Comparison of ENCODE assay signal across 19 cellular contexts in the genomic region with DNA sequence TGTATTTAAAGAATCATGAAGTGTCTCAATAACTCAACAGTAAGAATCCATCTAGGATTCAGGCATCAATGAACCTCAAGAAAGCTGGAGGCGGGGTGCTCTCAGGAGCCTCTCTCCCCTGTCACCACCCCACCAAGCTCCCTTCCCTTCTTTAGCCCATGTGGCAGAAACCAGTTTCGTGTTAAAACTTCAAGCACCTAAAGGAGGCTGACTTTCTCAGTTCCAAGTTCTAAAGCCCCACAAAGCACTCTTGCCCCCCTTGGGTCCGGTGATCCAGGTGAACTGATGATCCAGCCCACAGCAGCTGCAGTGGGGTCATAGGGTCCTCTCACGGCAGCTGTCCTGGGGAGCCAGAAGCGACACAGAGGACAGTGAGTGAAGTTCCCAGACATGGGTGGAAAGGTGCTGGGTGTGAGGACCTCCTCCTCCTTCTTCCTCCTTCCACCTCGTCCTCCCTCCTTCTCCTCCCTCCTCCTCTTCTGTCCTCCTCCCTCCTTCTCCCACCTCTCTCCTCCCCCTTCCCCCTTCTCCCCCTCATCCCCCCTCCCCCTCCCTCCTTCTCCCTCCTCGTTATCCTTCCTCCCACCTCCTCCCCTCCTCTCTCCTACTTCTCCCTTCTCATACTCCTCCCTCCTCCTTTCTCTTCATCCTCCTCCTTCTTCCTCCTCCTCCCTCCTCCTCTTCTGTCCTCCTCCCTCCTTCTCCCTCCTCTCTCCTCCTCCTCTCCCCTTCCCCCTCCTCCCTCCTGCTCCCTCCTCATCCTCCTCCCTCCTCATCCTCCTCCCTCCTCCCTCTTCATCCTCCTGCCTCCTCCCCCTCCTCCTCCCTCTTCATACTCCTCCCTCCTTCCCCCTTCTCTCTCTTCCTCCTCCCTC.
DNase-seq lines count a peak whose midpoint lies in the region; ATAC-seq, FAIRE-seq and TF ChIP-seq lines count a peak whose summit lies in the region.
"Had no signal": no experiment of that assay in that cellular context is flagged by ENCODE, and none has a peak within 500 bp of the region (broad histone marks: within the 10 kb centered on the region; RNA-seq: fewer than 3 reads in every experiment).

No MANE protein-coding gene starts in this region.

- CTCF ChIA-PET in K562 (lab: Yijun Ruan, JAX; ENCODE audit: low intra/inter-chr PET ratio) = no interaction called here
- CTCF ChIA-PET in activated CD4-positive, alpha-beta T cell treated with anti-CD3 and anti-CD28 coated beads, Interleukin-2, amount 10 ng/mL, durations not matched to agents 7 days and 5 days (lab: Charles Lee) = interaction anchor here (0.5 kb wide), 1 partner anchor 18 kb away, joined by 3 read pairs; no protein-coding TSS in a partner anchor

- in situ Hi-C loops in K562 (cut with MboI) = no loop called here

- H3K36me3 Mint-ChIP-seq in activated CD4-positive, alpha-beta T cell treated with anti-CD3 and anti-CD28 coated beads, Interleukin-2, amount 10 ng/mL, durations not matched to agents 7 days and 5 days (ENCODE audit: low read depth) = no peaks in the 10 kb centered on the region

- DNase-seq in DMS 273 (lab: John Stamatoyannopoulos, UW; ENCODE audit: unreplicated experiment) (peak; percentile 13), DMS 273 treated with DMSO at 0.1 percent for 48 hours (lab: John Stamatoyannopoulos, UW) (no peak), M059J (ENCODE audit: low read depth) (peak; percentile 1), K562 (ENCODE audit: extremely low read depth in 1 of 4, low spot score in 3 of 4) (no peak), 8988T (no peak)
- no peak for DNase-seq in activated CD4-positive, alpha-beta T cell treated with anti-CD3 and anti-CD28 coated beads, Interleukin-2, amount 10 ng/mL, durations not matched to agents 7 days and 5 days
- DNase-seq: ACHN; C1 segment of cervical spinal cord; CD4-positive, alpha-beta T cell; DND-41; GDM1; H7; KG1 had no signal

- no peaks in the 10 kb centered on the region for H4K20me1 ChIP-seq in K562 (replicated peaks; ENCODE audit: control insufficient read depth, insufficient read depth, low read length)

- no peak overlapping the region for H3K4me2 ChIP-seq in K562 (ENCODE audit: insufficient read depth, low read length)
- H3K4me2 ChIP-seq: GM23338 had no signal

- H2AFZ ChIP-seq in K562 (ENCODE audit: low read depth, low read length) = no peak overlapping the region
- H2AFZ ChIP-seq: GM23338 had no signal

- H3K36me3 ChIP-seq in K562 (ENCODE audit: control insufficient read depth, insufficient read depth, low read length) = no peaks in the 10 kb centered on the region

- no peaks in the 10 kb centered on the region for H3K9me3 ChIP-seq in K562 (replicated peaks; ENCODE audit: control insufficient read depth, insufficient read depth, low read depth, low read length)

- TF ChIP-seq RAD21 in K562 (CRISPR knock-in tag; conservative IDR thresholded peaks at IDR 0.05 in 1 of 2, IDR thresholded peaks at IDR 0.05 in 1 of 2) = no peak

- H3K4me1 Mint-ChIP-seq in activated CD4-positive, alpha-beta T cell treated with anti-CD3 and anti-CD28 coated beads, Interleukin-2, amount 10 ng/mL, durations not matched to agents 7 days and 5 days = no peaks in the 10 kb centered on the region
- H3K4me1 Mint-ChIP-seq: B cell had no signal

- no peak for TF ChIP-seq CTCF in K562 (IDR thresholded peaks at IDR 0.05 in 2 of 3, conservative IDR thresholded peaks at IDR 0.05 in 1 of 3; ENCODE audit: insufficient read depth in 2 of 3, low read depth in 1 of 3, low read length in 3 of 3)

- TF ChIP-seq POLR2A in K562 (conservative IDR thresholded peaks at IDR 0.05) = no peak

- peaks cover 0 to 14% of the 10 kb centered on the region in 2 experiments; a peak in 3 of 5 replicates for H3K27me3 ChIP-seq in K562 (ENCODE audit: control insufficient read depth in 2 of 2, insufficient read depth in 2 of 2, low read length in 2 of 2)

- no peaks in the 10 kb centered on the region for H3K4me1 ChIP-seq in K562 (replicated peaks in 1 of 2; ENCODE audit: control insufficient read depth in 2 of 2, insufficient read depth in 2 of 2, low read length in 2 of 2)

- no TSS peak for BruUV-seq in K562 (replicated peaks; lab: Mats Ljungman, UMichigan)

- FAIRE-seq in K562 (lab: Jason Lieb, UNC) = no peak
- FAIRE-seq: GM12892 had no signal

- intact Hi-C loops in K562 (cut with micrococcal nuclease) = no loop called here

- H3K4me3 Mint-ChIP-seq in activated CD4-positive, alpha-beta T cell treated with anti-CD3 and anti-CD28 coated beads, Interleukin-2, amount 10 ng/mL, durations not matched to agents 7 days and 5 days = no peak overlapping the region
- H3K4me3 Mint-ChIP-seq: B cell; CD4-positive, alpha-beta T cell; GM23338 had no signal

- WGBS in K562 (ENCODE audit: insufficient coverage, low coverage, missing lambda C conversion rate) = 0% methylated on average over 3 of the region's 7 CpGs

- H3K27me3 Mint-ChIP-seq in activated CD4-positive, alpha-beta T cell treated with anti-CD3 and anti-CD28 coated beads, Interleukin-2, amount 10 ng/mL, durations not matched to agents 7 days and 5 days = peaks cover 3% of the 10 kb centered on the region

- H3K9me3 Mint-ChIP-seq in activated CD4-positive, alpha-beta T cell treated with anti-CD3 and anti-CD28 coated beads, Interleukin-2, amount 10 ng/mL, durations not matched to agents 7 days and 5 days = no peaks in the 10 kb centered on the region
- H3K9me3 Mint-ChIP-seq: CD4-positive, alpha-beta T cell had no signal

- H3K79me2 ChIP-seq in K562 (ENCODE audit: control insufficient read depth, insufficient read depth, low read length) = no peaks in the 10 kb centered on the region

- no peak overlapping the region for H3K27ac Mint-ChIP-seq in activated CD4-positive, alpha-beta T cell treated with anti-CD3 and anti-CD28 coated beads, Interleukin-2, amount 10 ng/mL, durations not matched to agents 7 days and 5 days
- H3K27ac Mint-ChIP-seq: B cell; CD4-positive, alpha-beta T cell; GM23338 had no signal

- POLR2A ChIA-PET in K562 (lab: Yijun Ruan, JAX) = no interaction called here
- POLR2A ChIA-PET in activated CD4-positive, alpha-beta T cell treated with anti-CD3 and anti-CD28 coated beads, Interleukin-2, amount 10 ng/mL, durations not matched to agents 7 days and 5 days (lab: Charles Lee) = no interaction called here

- H3K4me3 ChIP-seq in K562 = no peak overlapping the region
- H3K4me3 ChIP-seq: GM23338 had no signal

- no peak overlapping the region for H3K27ac ChIP-seq in K562 (ENCODE audit: extremely low read depth, low read depth, low read length)
- H3K27ac ChIP-seq: 22Rv1, HL-60 had no signal

- no peaks in the 10 kb centered on the region for H3K9me1 ChIP-seq in K562 (ENCODE audit: control insufficient read depth, insufficient read depth, low read length)

- no peak overlapping the region for H3K9ac ChIP-seq in K562 (ENCODE audit: insufficient read depth in 1 of 2, low read depth in 2 of 2, low read length in 2 of 2)

- no peak for TF ChIP-seq EP300 in K562 (IDR thresholded peaks at IDR 0.05; ENCODE audit: low read length)

- ATAC-seq in K562 = no peak
- no peak for ATAC-seq in HG03095 (IDR thresholded peaks at IDR 0.05; ENCODE audit: unreplicated experiment)
- ATAC-seq: GM23338 had no signal

TF ChIP-seq in K562, 482 proteins besides CTCF, POLR2A, EP300 and RAD21:
- TF ChIP-seq ZNF263 (CRISPR knock-in tag; IDR thresholded peaks at IDR 0.05; ENCODE audit: borderline replicate concordance) = peak; percentile 91
- TF ChIP-seq ZNF384 (IDR thresholded peaks at IDR 0.05; ENCODE audit: low read depth, low read length) = no peak
- TF ChIP-seq, protein P1, sequence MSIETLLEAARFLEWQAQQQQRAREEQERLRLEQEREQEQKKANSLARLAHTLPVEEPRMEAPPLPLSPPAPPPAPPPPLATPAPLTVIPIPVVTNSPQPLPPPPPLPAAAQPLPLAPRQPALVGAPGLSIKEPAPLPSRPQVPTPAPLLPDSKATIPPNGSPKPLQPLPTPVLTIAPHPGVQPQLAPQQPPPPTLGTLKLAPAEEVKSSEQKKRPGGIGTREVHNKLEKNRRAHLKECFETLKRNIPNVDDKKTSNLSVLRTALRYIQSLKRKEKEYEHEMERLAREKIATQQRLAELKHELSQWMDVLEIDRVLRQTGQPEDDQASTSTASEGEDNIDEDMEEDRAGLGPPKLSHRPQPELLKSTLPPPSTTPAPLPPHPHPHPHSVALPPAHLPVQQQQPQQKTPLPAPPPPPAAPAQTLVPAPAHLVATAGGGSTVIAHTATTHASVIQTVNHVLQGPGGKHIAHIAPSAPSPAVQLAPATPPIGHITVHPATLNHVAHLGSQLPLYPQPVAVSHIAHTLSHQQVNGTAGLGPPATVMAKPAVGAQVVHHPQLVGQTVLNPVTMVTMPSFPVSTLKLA (conservative IDR thresholded peaks at IDR 0.05) = no peak
- TF ChIP-seq TBP (optimal IDR thresholded peaks at IDR 0.05; ENCODE audit: low read depth, low read length) = no peak
- TF ChIP-seq ZNF347 (CRISPR knock-in tag; IDR thresholded peaks at IDR 0.05; ENCODE audit: low read depth) = no peak
- TF ChIP-seq TOE1 (IDR thresholded peaks at IDR 0.05; ENCODE audit: borderline replicate concordance) = no peak
- TF ChIP-seq TOE1 (CRISPR knock-in tag; IDR thresholded peaks at IDR 0.05; ENCODE audit: borderline replicate concordance, low read depth) = no peak
- TF ChIP-seq PTTG1 (tag; IDR thresholded peaks at IDR 0.05; ENCODE audit: low read depth) = no peak
- TF ChIP-seq, protein P2, sequence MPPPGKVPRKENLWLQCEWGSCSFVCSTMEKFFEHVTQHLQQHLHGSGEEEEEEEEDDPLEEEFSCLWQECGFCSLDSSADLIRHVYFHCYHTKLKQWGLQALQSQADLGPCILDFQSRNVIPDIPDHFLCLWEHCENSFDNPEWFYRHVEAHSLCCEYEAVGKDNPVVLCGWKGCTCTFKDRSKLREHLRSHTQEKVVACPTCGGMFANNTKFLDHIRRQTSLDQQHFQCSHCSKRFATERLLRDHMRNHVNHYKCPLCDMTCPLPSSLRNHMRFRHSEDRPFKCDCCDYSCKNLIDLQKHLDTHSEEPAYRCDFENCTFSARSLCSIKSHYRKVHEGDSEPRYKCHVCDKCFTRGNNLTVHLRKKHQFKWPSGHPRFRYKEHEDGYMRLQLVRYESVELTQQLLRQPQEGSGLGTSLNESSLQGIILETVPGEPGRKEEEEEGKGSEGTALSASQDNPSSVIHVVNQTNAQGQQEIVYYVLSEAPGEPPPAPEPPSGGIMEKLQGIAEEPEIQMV (tag; conservative IDR thresholded peaks at IDR 0.05; ENCODE audit: low read depth) = no peak
TF ChIP-seq in K562: peak in this region for 1.

Comparison
In these comparisons a context has a peak if more than half of its experiments do, and no peak if none do; other contexts are left out.
1. DNase-seq: peak in DMS 273 (single experiment) and M059J (single experiment); none in DMS 273 treated with DMSO at 0.1 percent for 48 hours (single experiment), K562 (0 of 4), 8988T (single experiment) and activated CD4-positive, alpha-beta T cell treated with anti-CD3 and anti-CD28 coated beads, Interleukin-2, amount 10 ng/mL, durations not matched to agents 7 days and 5 days (single experiment).